Comparison of ENCODE assay signal across 25 cellular contexts in genomic region chr12:89704457-89704856, GRCh38. TPM values are rescaled to one million over a fixed set of nuclear protein-coding genes. Genes with fewer than 3 reads are reported as not detected.
A peak's percentile ranks its signal among the peaks of the same experiment; 100 is the strongest.
DNase-seq lines count a peak whose midpoint lies in the region; ATAC-seq and TF ChIP-seq lines count a peak whose summit lies in the region.
"Had no signal": no experiment of that assay in that cellular context is flagged by ENCODE, and none has a peak within 500 bp of the region (broad histone marks: within the 10 kb centered on the region; RNA-seq: fewer than 3 reads in every experiment).

No MANE protein-coding gene starts in this region.

- ATAC-seq in DND-41 (ENCODE audit: insufficient read depth, low read depth), result no peak
- ATAC-seq in memory B cell (ENCODE audit: low read depth), result no peak
- no peak for ATAC-seq in GM19467 (IDR thresholded peaks at IDR 0.05; ENCODE audit: unreplicated experiment)
- ATAC-seq: activated T-cell treated with anti-CD3 and anti-CD28 coated beads, Interleukin-2, amount 50 U/mL, for 4 hours; pancreas; Right ventricle myocardium inferior had no signal

- DNase-seq in DND-41 (no peak), OCI-LY7 (ENCODE audit: low spot score) (no peak), memory B cell (ENCODE audit: low spot score in 2 of 2) (no peak), superior temporal gyrus (ENCODE audit: extremely low spot score) (peak; percentile 8), left ventricle myocardium inferior (no peak), cerebellar nuclear complex (lab: John Stamatoyannopoulos, UW) (no peak)
- DNase-seq: activated CD4-positive, alpha-beta T cell treated with anti-CD3 and anti-CD28 coated beads, Interleukin-2, amount 10 ng/mL, durations not matched to agents 24 days and 14 days; activated T-cell treated with anti-CD3 and anti-CD28 coated beads, Interleukin-2, amount 50 U/mL, for 4 hours; DMS 273 treated with DMSO at 0.1 percent for 48 hours; effector CD4-positive, alpha-beta T cell; glutamatergic neuron; KG1; NCI-H1417 treated with DMSO at 0.1 percent for 48 hours; NCI-H2081 treated with DMSO at 0.1 percent for 48 hours; NCI-H774; OCI-M1; pancreas; spleen; substantia nigra had no signal

- peaks cover 6% of the 10 kb centered on the region for H3K36me3 Mint-ChIP-seq in memory B cell
- H3K36me3 Mint-ChIP-seq: brain had no signal

- H3K27ac ChIP-seq in DND-41 (ENCODE audit: low read length) (no peak overlapping the region), OCI-LY7 (ENCODE audit: low read depth, low read length, poor library complexity, severe bottlenecking) (no peak overlapping the region), left ventricle myocardium inferior (replicated peaks) (no peak overlapping the region)
- H3K27ac ChIP-seq: C4-2B, epithelial cell of prostate, pancreas, spleen, VCaP had no signal

- H3K36me3 ChIP-seq in DND-41 (ENCODE audit: insufficient read depth, low read length) (no peaks in the 10 kb centered on the region; the same call in 1 of the 2 replicates), OCI-LY7 (ENCODE audit: insufficient read depth, low read length) (no peaks in the 10 kb centered on the region), left ventricle myocardium inferior (no peaks in the 10 kb centered on the region)
- H3K36me3 ChIP-seq: pancreas, spleen had no signal

- H3K9me3 ChIP-seq in DND-41 (ENCODE audit: insufficient read depth, low read length, severe bottlenecking) (no peaks in the 10 kb centered on the region), OCI-LY7 (ENCODE audit: low read length) (no peaks in the 10 kb centered on the region), left ventricle myocardium inferior (replicated peaks) (no peaks in the 10 kb centered on the region)
- H3K9me3 ChIP-seq: pancreas, spleen had no signal

- H3K27me3 Mint-ChIP-seq in memory B cell, result no peaks in the 10 kb centered on the region

- H2AFZ ChIP-seq in DND-41 (ENCODE audit: low read depth, low read length), result no peak overlapping the region
- no peak overlapping the region for H2AFZ ChIP-seq in OCI-LY7 (ENCODE audit: low read length)

- peaks cover 37% of the 10 kb centered on the region for H3K4me1 Mint-ChIP-seq in memory B cell

- no peaks in the 10 kb centered on the region for H3K9me3 Mint-ChIP-seq in memory B cell
- H3K9me3 Mint-ChIP-seq: activated CD4-positive, alpha-beta T cell treated with anti-CD3 and anti-CD28 coated beads, Interleukin-2, amount 10 ng/mL, durations not matched to agents 24 days and 14 days; activated T-cell treated with anti-CD3 and anti-CD28 coated beads, Interleukin-2, amount 50 U/mL, for 4 hours had no signal

- POLR2A ChIA-PET in OCI-LY7 (lab: Charles Lee), result interaction anchor here (1.0 to 4.1 kb wide), 6 partner anchors 15 to 224 kb away, joined by 3 to 22 read pairs (median 3); no protein-coding TSS in a partner anchor

- no peaks in the 10 kb centered on the region for H3K9me2 ChIP-seq in OCI-LY7 (ENCODE audit: insufficient read depth, low read length)

- no peak overlapping the region for H3K9ac ChIP-seq in DND-41 (ENCODE audit: low read depth, low read length)

- no peak overlapping the region for H3K27ac Mint-ChIP-seq in memory B cell
- H3K27ac Mint-ChIP-seq: activated CD4-positive, alpha-beta T cell treated with anti-CD3 and anti-CD28 coated beads, Interleukin-2, amount 10 ng/mL, durations not matched to agents 24 days and 14 days had no signal

- H3K4me1 ChIP-seq in DND-41 (ENCODE audit: insufficient read depth, low read length), result peaks cover 20% of the 10 kb centered on the region
- H3K4me1 ChIP-seq in OCI-LY7 (ENCODE audit: insufficient read depth, low read length, poor library complexity, severe bottlenecking), result peaks cover 38% of the 10 kb centered on the region
- peaks cover 19% of the 10 kb centered on the region for H3K4me1 ChIP-seq in left ventricle myocardium inferior

- H3K4me3 ChIP-seq in DND-41 (ENCODE audit: low read depth in 1 of 2, low read length in 2 of 2) (no peak overlapping the region), OCI-LY7 (ENCODE audit: low read depth, low read length, poor library complexity, severe bottlenecking) (no peak overlapping the region), left ventricle myocardium inferior (no peak overlapping the region)
- H3K4me3 ChIP-seq: pancreas, spleen had no signal

- peak overlapping the region; percentile 62 for H3K4me3 Mint-ChIP-seq in memory B cell
- H3K4me3 Mint-ChIP-seq: activated CD4-positive, alpha-beta T cell treated with anti-CD3 and anti-CD28 coated beads, Interleukin-2, amount 10 ng/mL, durations not matched to agents 24 days and 14 days; activated T-cell treated with anti-CD3 and anti-CD28 coated beads, Interleukin-2, amount 50 U/mL, for 4 hours had no signal

- H3K79me2 ChIP-seq in DND-41 (ENCODE audit: insufficient read depth, low read length) (peaks cover 88% of the 10 kb centered on the region), OCI-LY7 (ENCODE audit: insufficient read depth, low read depth, low read length) (peaks cover 90% of the 10 kb centered on the region)

- TF ChIP-seq CTCF in DND-41 (IDR thresholded peaks at IDR 0.05; ENCODE audit: borderline replicate concordance, extremely low read depth, low read length, poor library complexity, severe bottlenecking), result no peak
- no peak for TF ChIP-seq CTCF in OCI-LY7 (conservative IDR thresholded peaks at IDR 0.05; ENCODE audit: low read length)
- no peak for TF ChIP-seq CTCF in left ventricle myocardium inferior (IDR thresholded peaks at IDR 0.05; ENCODE audit: borderline replicate concordance)

- H3K27me3 ChIP-seq in DND-41 (ENCODE audit: insufficient read depth, low read length, poor library complexity), result peaks cover 2% of the 10 kb centered on the region
- H3K27me3 ChIP-seq in left ventricle myocardium inferior (ENCODE audit: low read depth), result no peaks in the 10 kb centered on the region
- H3K27me3 ChIP-seq: pancreas, spleen had no signal

- H3K4me2 ChIP-seq in DND-41 (ENCODE audit: insufficient read depth, low read length) (peak overlapping the region; percentile 13; the same call in 1 of the 2 replicates), OCI-LY7 (ENCODE audit: low read length) (peak overlapping the region; percentile 81; the same call in 1 of the 2 replicates)

- intact Hi-C loops in OCI-LY7 (cut with micrococcal nuclease; ENCODE audit: unreplicated experiment) (no loop called here), left ventricle myocardium inferior (cut with micrococcal nuclease) (no loop called here)

- no TSS peak for BruUV-seq in OCI-LY7 (replicated peaks; lab: Mats Ljungman, UMichigan)

- CTCF ChIA-PET in OCI-LY7 (lab: Charles Lee; ENCODE audit: unreplicated experiment), result no interaction called here

- H4K20me1 ChIP-seq in DND-41 (ENCODE audit: insufficient read depth, low read length) (peaks cover 43% of the 10 kb centered on the region), OCI-LY7 (ENCODE audit: insufficient read depth, low read length) (peaks cover 43% of the 10 kb centered on the region)

RNA-seq across cellular contexts. Expression of gene ATP2B1, which starts 4.2 kb away (rescaled TPM):
- total RNA-seq in OCI-LY7 (2014; rRNA removed; shearing (Covaris generic)), result 62.8 and 74.9 TPM in 2 replicates
- total RNA-seq in OCI-LY7 (2022) (58.5 and 61.7 TPM in 2 replicates), left ventricle myocardium inferior (10.7 TPM)
